8 cellular contexts compared by ENCODE assay signal in genomic region chr13:27620377-27621115, GRCh38. TPM values are rescaled to one million over a fixed set of nuclear protein-coding genes. Genes with fewer than 3 reads are reported as not detected.
DNase-seq lines count a peak whose midpoint lies in the region; ATAC-seq and TF ChIP-seq lines count a peak whose summit lies in the region.

LNX2 (minus strand) TSS chr13:27620529; CDS start chr13:27581703, 38,826 bp downstream.

- peaks cover 27 to 31% of the 10 kb centered on the region in 2 donors for H3K4me1 ChIP-seq in mucosa of rectum (ENCODE audit: control insufficient read depth in 2 of 2, insufficient read depth in 2 of 2, low read length in 2 of 2)

- peak; percentile 84 for ATAC-seq in GM21529 (IDR thresholded peaks at IDR 0.05; ENCODE audit: unreplicated experiment)

- peak within 1 kb of the TSS; percentile 97 to 99 for H3K27ac ChIP-seq in mucosa of rectum (ENCODE audit: low read depth in 2 of 2, low read length in 2 of 2)

- TF ChIP-seq EP300 in Ishikawa (IDR thresholded peaks at IDR 0.05; ENCODE audit: borderline replicate concordance), result no peak

- no peaks in the 10 kb centered on the region for H3K27me3 ChIP-seq in mucosa of rectum (ENCODE audit: control insufficient read depth in 2 of 2, insufficient read depth in 2 of 2, low read length in 2 of 2)

- no peak for TF ChIP-seq CTCF in epithelial cell of proximal tubule (conservative IDR thresholded peaks at IDR 0.05; ENCODE audit: low read depth, low read length)

- DNase-seq in DMS114 treated with DMSO at 0.1 percent for 48 hours (lab: John Stamatoyannopoulos, UW; ENCODE audit: unreplicated experiment) (peak; percentile 79), OCI-M2 (lab: John Stamatoyannopoulos, UW; ENCODE audit: unreplicated experiment) (peak; percentile 32), epithelial cell of proximal tubule (ENCODE audit: low read depth) (no peak)
- peak; percentile 98 for DNase-seq in activated T-cell treated with anti-CD3 and anti-CD28 coated beads, Interleukin-2, amount 50 U/mL, for 1 hour
- peak; percentile 91 to 94 for DNase-seq in stimulated activated CD8-positive, alpha-beta memory T cell treated with anti-CD3 and anti-CD28 coated beads, Interleukin-4, amount 100 ng/mL, for 4 hours (ENCODE audit: low read depth in 2 of 2, low spot score in 1 of 2)

- peak within 1 kb of the TSS; percentile 95 to 96 for H3K9ac ChIP-seq in mucosa of rectum (ENCODE audit: low read depth in 1 of 2, low read length in 2 of 2)

- H3K9me3 ChIP-seq in mucosa of rectum (ENCODE audit: control insufficient read depth in 2 of 2, low read length in 2 of 2), result no peaks in the 10 kb centered on the region

- TF ChIP-seq RAD21 in Ishikawa (IDR thresholded peaks at IDR 0.05; ENCODE audit: low read depth), result no peak

- H3K4me3 ChIP-seq in epithelial cell of proximal tubule (ENCODE audit: low read depth, low read length) (peak within 1 kb of the TSS; percentile 90), mucosa of rectum (ENCODE audit: low read length in 2 of 2) (peak within 1 kb of the TSS; percentile 96 to 99)

- H3K36me3 ChIP-seq in mucosa of rectum (ENCODE audit: control insufficient read depth in 2 of 2, insufficient read depth in 2 of 2, low read length in 2 of 2), result peaks cover 4 to 9% of the 10 kb centered on the region in 2 donors

TF ChIP-seq in Ishikawa, 13 proteins besides CTCF, POLR2A, EP300 and RAD21:
- no peak; the same call in 1 of the 2 replicates for TF ChIP-seq MAX (IDR thresholded peaks at IDR 0.05)
- TF ChIP-seq REST (IDR thresholded peaks at IDR 0.05; ENCODE audit: low read depth), result no peak; the same call in 1 of the 2 replicates
- no peak; the same call in 1 of the 2 replicates for TF ChIP-seq TCF12 (IDR thresholded peaks at IDR 0.05; ENCODE audit: low read depth)
- TF ChIP-seq FOXM1 (IDR thresholded peaks at IDR 0.05; ENCODE audit: borderline replicate concordance, low read depth), result no peak
- TF ChIP-seq TAF1 (IDR thresholded peaks at IDR 0.05; ENCODE audit: low read depth), result peak; percentile 76
- no peak for TF ChIP-seq CEBPB (IDR thresholded peaks at IDR 0.05)
- no peak; the same call in 1 of the 2 replicates for TF ChIP-seq EGR1 (IDR thresholded peaks at IDR 0.05)
- TF ChIP-seq TEAD4 (IDR thresholded peaks at IDR 0.05), result no peak
- TF ChIP-seq CREB1 (IDR thresholded peaks at IDR 0.05; ENCODE audit: low read depth), result peak; percentile 51; the same call in 1 of the 2 replicates
- no peak for TF ChIP-seq ZBTB7A (IDR thresholded peaks at IDR 0.05; ENCODE audit: low read depth)
- TF ChIP-seq NFIC (IDR thresholded peaks at IDR 0.05), result peak; percentile 33
- TF ChIP-seq USF1 (IDR thresholded peaks at IDR 0.05), result no peak; the same call in 1 of the 2 replicates
- no peak for TF ChIP-seq YY1 (IDR thresholded peaks at IDR 0.05; ENCODE audit: low read depth)

RNA-seq across cellular contexts. Expression of gene LNX2, which starts in this region (rescaled TPM):
- 4.7 and 9.0 TPM in 2 replicates for total RNA-seq in epithelial cell of proximal tubule
